25 cellular contexts compared by ENCODE assay signal in genomic region chr19:17086811-17087210, GRCh38. TPM values are rescaled to one million over a fixed set of nuclear protein-coding genes. Genes with fewer than 3 reads are reported as not detected.
DNase-seq lines count a peak whose midpoint lies in the region; ATAC-seq and TF ChIP-seq lines count a peak whose summit lies in the region.
"Had no signal": no experiment of that assay in that cellular context is flagged by ENCODE, and none has a peak within 500 bp of the region (broad histone marks: within the 10 kb centered on the region; RNA-seq: fewer than 3 reads in every experiment).

No MANE protein-coding gene starts in this region.

- peaks cover 22% of the 10 kb centered on the region for H3K36me3 ChIP-seq in IMR-90 (ENCODE audit: control insufficient read depth, insufficient read depth, low read length)
- H3K36me3 ChIP-seq in brain microvascular endothelial cell (replicated peaks) = peaks cover 18% of the 10 kb centered on the region
- H3K36me3 ChIP-seq: HAP-1, SJCRH30 had no signal

- H3K9me3 Mint-ChIP-seq in nephron progenitor cell = no peaks in the 10 kb centered on the region
- H3K9me3 Mint-ChIP-seq in naive thymus-derived CD8-positive, alpha-beta T cell = no peaks in the 10 kb centered on the region
- H3K9me3 Mint-ChIP-seq: T-helper 1 cell treated with Interleukin-12 subunit alpha and Interleukin-12 subunit beta and Interleukin-4 antibody, amounts not matched to agents 30 μg/mL and 1 μg/mL, for 36 hours; type B pancreatic cell had no signal

- intact Hi-C loops in IMR-90 (cut with micrococcal nuclease) = no loop called here

- no peak overlapping the region for H3K4me3 Mint-ChIP-seq in nephron progenitor cell
- no peak overlapping the region for H3K4me3 Mint-ChIP-seq in naive thymus-derived CD8-positive, alpha-beta T cell
- H3K4me3 Mint-ChIP-seq: T-helper 1 cell treated with Interleukin-12 subunit alpha and Interleukin-12 subunit beta and Interleukin-4 antibody, amounts not matched to agents 30 μg/mL and 1 μg/mL, for 36 hours; type B pancreatic cell had no signal

- H3K18ac ChIP-seq in IMR-90 (ENCODE audit: low read depth, low read length) = no peak overlapping the region

- H4K5ac ChIP-seq in IMR-90 (ENCODE audit: low read depth, low read length) = no peak overlapping the region; the same call in 1 of the 2 replicates

- H2BK5ac ChIP-seq in IMR-90 (ENCODE audit: low read depth, low read length, poor library complexity, severe bottlenecking) = peak overlapping the region; percentile 0

- TF ChIP-seq CTCF in IMR-90 (conservative IDR thresholded peaks at IDR 0.05; ENCODE audit: low read depth, low read length) = no peak
- no peak for TF ChIP-seq CTCF in nephron progenitor cell (IDR thresholded peaks at IDR 0.05)
- no peak for TF ChIP-seq CTCF in brain microvascular endothelial cell (IDR thresholded peaks at IDR 0.05; ENCODE audit: low read depth, low read length, missing control alignments)

- H3K9me3 ChIP-seq in IMR-90 (ENCODE audit: control insufficient read depth, insufficient read depth, low read length) = no peaks in the 10 kb centered on the region; the same call in 1 of the 2 replicates
- H3K9me3 ChIP-seq: HAP-1, SJCRH30 had no signal

- CTCF ChIA-PET in IMR-90 (lab: Yijun Ruan, JAX) = interaction anchor here (0.8 kb wide), 1 partner anchor 10 kb away, joined by 3 read pairs; no protein-coding TSS in a partner anchor

- H2AK9ac ChIP-seq in IMR-90 (replicated peaks; ENCODE audit: low read depth, low read length, poor library complexity) = peak overlapping the region; percentile 67

- H3K4me1 ChIP-seq in IMR-90 (ENCODE audit: control insufficient read depth, insufficient read depth, low read length) = peaks cover 26% of the 10 kb centered on the region
- H3K4me1 ChIP-seq: HAP-1 had no signal

- peaks cover 83% of the 10 kb centered on the region for H4K20me1 ChIP-seq in IMR-90 (ENCODE audit: insufficient read depth, low read length)

- H3K56ac ChIP-seq in IMR-90 (ENCODE audit: extremely low read depth, insufficient read depth, low read length) = no peak overlapping the region

- peaks cover 35% of the 10 kb centered on the region for H3K36me3 Mint-ChIP-seq in nephron progenitor cell (ENCODE audit: low read depth)
- peaks cover 0 to 43% (median 3%) of the 10 kb centered on the region in 3 donors for H3K36me3 Mint-ChIP-seq in naive thymus-derived CD8-positive, alpha-beta T cell

- no TSS peak for BruUV-seq in IMR-90 (replicated peaks; lab: Mats Ljungman, UMichigan)

- H2BK120ac ChIP-seq in IMR-90 (ENCODE audit: low read depth, low read length) = no peak overlapping the region

- H3K27ac Mint-ChIP-seq in nephron progenitor cell = peak overlapping the region; percentile 47
- H3K27ac Mint-ChIP-seq in naive thymus-derived CD8-positive, alpha-beta T cell = peak overlapping the region in 5 of 10 donors; percentile 2 to 52 (median 22)
- H3K27ac Mint-ChIP-seq: T-helper 1 cell treated with Interleukin-12 subunit alpha and Interleukin-12 subunit beta and Interleukin-4 antibody, amounts not matched to agents 30 μg/mL and 1 μg/mL, for 36 hours; type B pancreatic cell had no signal

- ATAC-seq in IMR-90 (ENCODE audit: low read depth) = no peak
- ATAC-seq in naive thymus-derived CD8-positive, alpha-beta T cell = no peak
- ATAC-seq: left lobe of liver had no signal

- H2AK5ac ChIP-seq in IMR-90 (ENCODE audit: low read depth, low read length) = peak overlapping the region; percentile 3; the same call in 1 of the 2 replicates

- no peak overlapping the region for H3K4me2 ChIP-seq in IMR-90 (ENCODE audit: low read depth, low read length)
- H3K4me2 ChIP-seq: KMS-11, PC-9 had no signal

- in situ Hi-C loops in IMR-90 (cut with MboI; ENCODE audit: low sequenced_read_pairs) = no loop called here
- in situ Hi-C loops in brain microvascular endothelial cell (cut with HindIII; ENCODE audit: low pct_ligation_motif_present, low sequenced_read_pairs) = no loop called here

- POLR2A ChIA-PET in IMR-90 (lab: Charles Lee; ENCODE audit: unreplicated experiment) = no interaction called here
- POLR2A ChIA-PET in naive thymus-derived CD8-positive, alpha-beta T cell (lab: Charles Lee) = no interaction called here

- H3K27me3 ChIP-seq in IMR-90 (ENCODE audit: control insufficient read depth, insufficient read depth, low read length) (no peaks in the 10 kb centered on the region), brain microvascular endothelial cell (replicated peaks) (no peaks in the 10 kb centered on the region)
- H3K27me3 ChIP-seq: SJCRH30 had no signal

- H3K4ac ChIP-seq in IMR-90 (ENCODE audit: low read depth, low read length) = peak overlapping the region; percentile 20

- DNase-seq in IMR-90 (peak; percentile 10), nephron progenitor cell (no peak), NK-92 (lab: John Stamatoyannopoulos, UW; ENCODE audit: unreplicated experiment) (no peak), brain microvascular endothelial cell (no peak)
- DNase-seq in naive thymus-derived CD8-positive, alpha-beta T cell = no peak
- no peak for DNase-seq in stimulated activated naive CD4-positive, alpha-beta T cell (lab: John Stamatoyannopoulos, UW)
- DNase-seq: activated CD4-positive, alpha-beta T cell treated with anti-CD3 and anti-CD28 coated beads, Interleukin-2, amount 50 U/mL, for 48 hours; activated gamma-delta T cell; amniotic stem cell; central memory CD4-positive, alpha-beta T cell; effector CD4-positive, alpha-beta T cell; MV-4-11; NCI-H187 treated with DMSO at 0.1 percent for 48 hours; NCI-H2227 treated with DMSO at 0.1 percent for 48 hours; PC-9; retina; SJCRH30; stimulated activated CD4-positive, alpha-beta T cell treated with anti-CD3 and anti-CD28 coated beads, Interleukin-12 subunit alpha, Interleukin-12 subunit beta, amount 100 ng/mL, for 4 hours had no signal

- H3K4me3 ChIP-seq in IMR-90 (ENCODE audit: insufficient read depth, low read depth, low read length) (no peak overlapping the region), brain microvascular endothelial cell (ENCODE audit: low read depth, low read length) (no peak overlapping the region)
- H3K4me3 ChIP-seq: HAP-1, PC-9, SJCRH30 had no signal

- no peak overlapping the region for H2BK20ac ChIP-seq in IMR-90 (ENCODE audit: low read depth, low read length)

- H3K23ac ChIP-seq in IMR-90 (ENCODE audit: low read depth, low read length) = 0 out of 2 replicates have a peak overlapping the region, but pooled peaks have one; percentile 28

- peaks cover 19 to 68% of the 10 kb centered on the region in 2 experiments for H3K79me1 ChIP-seq in IMR-90 (ENCODE audit: low read depth in 1 of 2, low read length in 2 of 2)

- dilution Hi-C loops in IMR-90 (cut with HindIII; ENCODE audit: low sequenced_read_pairs, unreplicated experiment) = no loop called here

- TF ChIP-seq POLR2A in IMR-90 (IDR thresholded peaks at IDR 0.05; ENCODE audit: low read depth, low read length) = no peak

- H3K9me1 ChIP-seq in IMR-90 (ENCODE audit: insufficient read depth, low read length) = peaks cover 32% of the 10 kb centered on the region

- H3K27me3 Mint-ChIP-seq in nephron progenitor cell (ENCODE audit: low read depth, poor library complexity) = peaks cover 3% of the 10 kb centered on the region
- no peaks in the 10 kb centered on the region for H3K27me3 Mint-ChIP-seq in naive thymus-derived CD8-positive, alpha-beta T cell
- H3K27me3 Mint-ChIP-seq: type B pancreatic cell had no signal

- no peak overlapping the region for H4K8ac ChIP-seq in IMR-90 (ENCODE audit: low read depth in 2 of 2, low read length in 2 of 2)

- no peak overlapping the region for H3K14ac ChIP-seq in IMR-90 (replicated peaks; ENCODE audit: low read depth, low read length)

- no CpG with 5 or more reads among the region's 6 CpGs for WGBS in IMR-90 (ENCODE audit: extremely low coverage in 2 of 2, insufficient read length in 1 of 2), 2 experiments

- TF ChIP-seq RAD21 in IMR-90 (IDR thresholded peaks at IDR 0.05; ENCODE audit: low read length) = no peak

- H3K27ac ChIP-seq in IMR-90 (ENCODE audit: insufficient read depth, low read length) = peak overlapping the region; percentile 29; the same call in 1 of the 2 replicates
- H3K27ac ChIP-seq in cingulate gyrus (ENCODE audit: low read depth, low read length) = peak overlapping the region; percentile 89
- H3K27ac ChIP-seq in temporal lobe (ENCODE audit: low read depth, low read length) = peak overlapping the region; percentile 92
- no peak overlapping the region for H3K27ac ChIP-seq in brain microvascular endothelial cell
- H3K27ac ChIP-seq: KMS-11, PC-9, SJCRH30 had no signal

- H4K91ac ChIP-seq in IMR-90 (ENCODE audit: insufficient read depth, low read depth, low read length) = no peak overlapping the region

- no peak overlapping the region for H3K9ac ChIP-seq in IMR-90 (ENCODE audit: low read depth, low read length)
- H3K9ac ChIP-seq: KMS-11 had no signal

- peaks cover 26% of the 10 kb centered on the region for H3K4me1 Mint-ChIP-seq in nephron progenitor cell
- peaks cover 32 to 83% (median 73%) of the 10 kb centered on the region in 4 donors for H3K4me1 Mint-ChIP-seq in naive thymus-derived CD8-positive, alpha-beta T cell

- no peak overlapping the region for H2BK15ac ChIP-seq in IMR-90 (ENCODE audit: low read depth, low read length)

- H2AFZ ChIP-seq in IMR-90 (replicated peaks; ENCODE audit: low read length, poor library complexity) = no peak overlapping the region
- H2AFZ ChIP-seq: PC-9 had no signal

TF ChIP-seq in IMR-90, 13 proteins besides CTCF, POLR2A, EP300 and RAD21:
- TF ChIP-seq CEBPB (IDR thresholded peaks at IDR 0.05; ENCODE audit: low read depth, low read length) = no peak

RNA-seq across cellular contexts. Expression of gene MYO9B, which starts 11.2 kb away (rescaled TPM):
- total RNA-seq in IMR-90 (2012; rRNA removed) (59.7 and 61.8 TPM in 2 replicates), temporal lobe (20.9 TPM)
- 77.8 and 91.3 TPM in 2 replicates for polyA plus RNA-seq in IMR-90 (2012; rRNA removed)
- polyA plus RNA-seq in IMR-90 (2012; cell fraction: cytosol; rRNA removed) = 40.1 and 51.5 TPM in 2 replicates
- 248 and 366 TPM in 2 replicates for polyA plus RNA-seq in IMR-90 (2012; cell fraction: nucleus; rRNA removed; ENCODE audit: low replicate concordance)
- total RNA-seq in naive thymus-derived CD8-positive, alpha-beta T cell = 100 to 1,000 TPM; 169 to 171 TPM
- polyA plus RNA-seq in naive thymus-derived CD8-positive, alpha-beta T cell = 10 to 100 TPM in 1 of 3 donors, 1 to 10 TPM in 2; 3.3 to 22.3 (median 8.0) TPM

RNA-seq across cellular contexts. Expression of gene HAUS8, which starts 11.6 kb away (rescaled TPM):
- total RNA-seq in IMR-90 (2012; rRNA removed) (3.4 and 3.9 TPM in 2 replicates), temporal lobe (2.7 TPM)
- polyA plus RNA-seq in IMR-90 (2012; rRNA removed) = 12.8 and 14.2 TPM in 2 replicates
- polyA plus RNA-seq in IMR-90 (2012; cell fraction: cytosol; rRNA removed) = 5.6 and 11.0 TPM in 2 replicates
- 9.8 and 12.0 TPM in 2 replicates for polyA plus RNA-seq in IMR-90 (2012; cell fraction: nucleus; rRNA removed; ENCODE audit: low replicate concordance)
- total RNA-seq in naive thymus-derived CD8-positive, alpha-beta T cell = 10 to 100 TPM; 18.3 to 20.4 TPM
- polyA plus RNA-seq in naive thymus-derived CD8-positive, alpha-beta T cell = 10 to 100 TPM in 1 of 3 donors, 1 to 10 TPM in 2; 5.3 to 11.9 (median 5.9) TPM
